In the genomic region with DNA sequence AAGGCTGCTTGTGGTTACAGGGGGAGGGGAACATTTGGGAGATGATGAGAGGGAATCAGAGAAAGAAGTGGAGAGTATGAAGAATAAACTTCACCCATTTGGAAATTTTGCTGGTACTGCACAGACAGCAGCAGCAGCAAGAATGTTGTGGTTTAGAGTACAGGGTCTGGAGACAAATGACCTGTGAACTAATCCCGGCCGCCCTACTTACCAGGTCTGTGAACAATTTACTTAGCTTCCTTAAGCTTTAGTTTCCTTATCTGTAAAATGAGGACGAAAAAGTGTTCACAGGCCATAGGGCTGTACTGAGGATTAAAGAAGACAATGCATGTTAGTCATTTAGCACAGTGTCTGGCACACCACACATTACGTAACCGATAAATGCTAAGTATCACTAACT, we compare ENCODE assay signal across 25 cellular contexts.
A peak's percentile ranks its signal among the peaks of the same experiment; 100 is the strongest.
DNase-seq lines count a peak whose midpoint lies in the region; ATAC-seq and TF ChIP-seq lines count a peak whose summit lies in the region.
"Had no signal": no experiment of that assay in that cellular context is flagged by ENCODE, and none has a peak within 500 bp of the region (broad histone marks: within the 10 kb centered on the region; RNA-seq: fewer than 3 reads in every experiment).

No MANE protein-coding gene starts in this region.

- no peaks in the 10 kb centered on the region for H3K79me2 ChIP-seq in mesendoderm (ENCODE audit: control insufficient read depth, insufficient read depth, low read length)

- H3K56ac ChIP-seq in mesendoderm (ENCODE audit: low read length): no peak overlapping the region

- H2BK120ac ChIP-seq in mesendoderm (ENCODE audit: low read depth, low read length): no peak overlapping the region

- WGBS in mesendoderm (ENCODE audit: extremely low coverage, insufficient coverage, low lambda C conversion rate): no CpG with 5 or more reads among the region's 5 CpGs
- WGBS in upper lobe of left lung, 2 donors: 82% methylated on average over 5 of the region's 5 CpGs

- no peak overlapping the region for H4K5ac ChIP-seq in mesendoderm (ENCODE audit: low read length)

- H3K4me2 ChIP-seq in mesendoderm (ENCODE audit: low read length): no peak overlapping the region
- H3K4me2 ChIP-seq: PC-9 had no signal

- TF ChIP-seq POLR2A in upper lobe of left lung (IDR thresholded peaks at IDR 0.05): no peak

- no peak for TF ChIP-seq EP300 in upper lobe of left lung (IDR thresholded peaks at IDR 0.05)

- H3K9ac ChIP-seq in mesendoderm (ENCODE audit: low read length): no peak overlapping the region

- DNase-seq in SJCRH30: peak in 1 of 2 experiments; percentile 24
- peak; percentile 76 for DNase-seq in glomerular visceral epithelial cell (ENCODE audit: extremely low spot score)
- peak; percentile 3 for DNase-seq in mesendoderm
- DNase-seq in retinal pigment epithelial cell (ENCODE audit: low read depth): peak; percentile 60
- no peak for DNase-seq in NCI-H2227 (lab: John Stamatoyannopoulos, UW; ENCODE audit: unreplicated experiment)
- DNase-seq in upper lobe of left lung: no peak
- DNase-seq in SHP77 (lab: John Stamatoyannopoulos, UW): no peak
- DNase-seq: Caco-2; CD8-positive, alpha-beta T cell; EL; GF-D8; IMR-90; KG1; NCI-H1092 treated with DMSO at 0.1 percent for 48 hours; NCI-H1436; NCI-H187; NCI-H2081 treated with DMSO at 0.1 percent for 48 hours; NCI-H2171; NCI-H345; NCI-H510A treated with DMSO at 0.1 percent for 48 hours; NCI-H748 treated with DMSO at 0.1 percent for 48 hours; PC-9; Right ventricle myocardium superior; RPMI8226 had no signal

- no peak overlapping the region for H4K8ac ChIP-seq in mesendoderm (ENCODE audit: low read depth, low read length)

- no peak overlapping the region for H3K4ac ChIP-seq in mesendoderm (ENCODE audit: low read depth, low read length)

- H2BK5ac ChIP-seq in mesendoderm (ENCODE audit: low read length): no peak overlapping the region

- no peak overlapping the region for H2BK15ac ChIP-seq in mesendoderm (replicated peaks; ENCODE audit: low read depth)

- H3K27me3 ChIP-seq in SJCRH30: no peaks in the 10 kb centered on the region
- H3K27me3 ChIP-seq in mesendoderm (ENCODE audit: insufficient read depth, low read length, poor library complexity): no peaks in the 10 kb centered on the region
- no peaks in the 10 kb centered on the region for H3K27me3 ChIP-seq in upper lobe of left lung

- H3K18ac ChIP-seq in mesendoderm (ENCODE audit: low read length): no peak overlapping the region

- peak overlapping the region; percentile 50; the same call in 1 of the 2 replicates for H3K27ac ChIP-seq in SJCRH30
- H3K27ac ChIP-seq in mesendoderm (ENCODE audit: low read depth, low read length): no peak overlapping the region
- H3K27ac ChIP-seq in upper lobe of left lung: no peak overlapping the region
- H3K27ac ChIP-seq: C4-2B, PC-9 had no signal

- no peak overlapping the region for H3K4me3 ChIP-seq in SJCRH30
- H3K4me3 ChIP-seq in mesendoderm (ENCODE audit: low read length): no peak overlapping the region
- no peak overlapping the region for H3K4me3 ChIP-seq in retinal pigment epithelial cell (ENCODE audit: low read length)
- no peak overlapping the region for H3K4me3 ChIP-seq in upper lobe of left lung
- H3K4me3 ChIP-seq: PC-9 had no signal

- H3K23ac ChIP-seq in mesendoderm (ENCODE audit: low read length): no peak overlapping the region

- ATAC-seq in upper lobe of left lung (ENCODE audit: low FRiP score in 2 of 2): no peak
- ATAC-seq: CD8-positive, alpha-beta T cell had no signal

- H3K36me3 ChIP-seq in SJCRH30 (no peaks in the 10 kb centered on the region), mesendoderm (ENCODE audit: control insufficient read depth, insufficient read depth, low read length) (no peaks in the 10 kb centered on the region), upper lobe of left lung (no peaks in the 10 kb centered on the region)

- H3K9me3 ChIP-seq in SJCRH30 (replicated peaks) (no peaks in the 10 kb centered on the region), upper lobe of left lung (no peaks in the 10 kb centered on the region)
- H3K9me3 ChIP-seq: Caco-2 had no signal

- no peak overlapping the region for H2AK5ac ChIP-seq in mesendoderm (ENCODE audit: low read length)

- TF ChIP-seq CTCF in retinal pigment epithelial cell (conservative IDR thresholded peaks at IDR 0.05; ENCODE audit: low read depth, low read length) (no peak), upper lobe of left lung (IDR thresholded peaks at IDR 0.05) (no peak)

- no peaks in the 10 kb centered on the region for H3K79me1 ChIP-seq in mesendoderm (ENCODE audit: low read length)

- peaks cover 7% of the 10 kb centered on the region; the same call in 1 of the 2 replicates for H3K4me1 ChIP-seq in SJCRH30
- H3K4me1 ChIP-seq in mesendoderm (ENCODE audit: control insufficient read depth, low read depth, low read length): no peaks in the 10 kb centered on the region
- H3K4me1 ChIP-seq in upper lobe of left lung: no peaks in the 10 kb centered on the region
- H3K4me1 ChIP-seq: Caco-2 had no signal

Comparison
In these comparisons a context has a peak if more than half of its experiments do, and no peak if none do; other contexts are left out.
1. DNase-seq: peak in glomerular visceral epithelial cell (single experiment), mesendoderm (single experiment) and retinal pigment epithelial cell (single experiment); none in NCI-H2227 (single experiment), upper lobe of left lung (0 of 2) and SHP77 (0 of 2).